ENCODE assay signal across 8 cellular contexts in genomic region chr11:76152741-76153608, GRCh38. TPM values are rescaled to one million over a fixed set of nuclear protein-coding genes. Genes with fewer than 3 reads are reported as not detected.
A peak's percentile ranks its signal among the peaks of the same experiment; 100 is the strongest.
DNase-seq lines count a peak whose midpoint lies in the region; ATAC-seq, FAIRE-seq and TF ChIP-seq lines count a peak whose summit lies in the region.

No MANE protein-coding gene starts in this region.

- peak overlapping the region; percentile 63 for H3K4me3 Mint-ChIP-seq in activated naive CD4-positive, alpha-beta T cell treated with anti-CD3 and anti-CD28 coated beads for 36 hours
- H3K4me3 Mint-ChIP-seq in astrocyte (ENCODE audit: unreplicated experiment) (peak overlapping the region; percentile 54), nephron (peak overlapping the region; percentile 33 to 75 (median 69))

- peak overlapping the region; percentile 20 for H3K27ac Mint-ChIP-seq in activated naive CD4-positive, alpha-beta T cell treated with anti-CD3 and anti-CD28 coated beads for 36 hours
- peak overlapping the region; percentile 85 for H3K27ac Mint-ChIP-seq in astrocyte (ENCODE audit: unreplicated experiment)
- peak overlapping the region in 2 of 3 experiments; percentile 26 to 62 for H3K27ac Mint-ChIP-seq in nephron

- no peaks in the 10 kb centered on the region for H3K36me3 ChIP-seq in astrocyte (ENCODE audit: insufficient read depth, low read length)

- peak overlapping the region; percentile 88 for H3K4me2 ChIP-seq in astrocyte (ENCODE audit: low read length)

- no peaks in the 10 kb centered on the region for H4K20me1 ChIP-seq in astrocyte (ENCODE audit: insufficient read depth, low read length)

- no peak overlapping the region for H3K27ac ChIP-seq in astrocyte (ENCODE audit: low read depth, low read length)

- H3K9me3 Mint-ChIP-seq in activated naive CD4-positive, alpha-beta T cell treated with anti-CD3 and anti-CD28 coated beads for 36 hours: no peaks in the 10 kb centered on the region
- H3K9me3 Mint-ChIP-seq in astrocyte (ENCODE audit: unreplicated experiment) (peaks cover 2% of the 10 kb centered on the region), nephron (no peaks in the 10 kb centered on the region)

- peak overlapping the region; percentile 49 for H3K4me3 ChIP-seq in astrocyte (ENCODE audit: insufficient read depth, low read depth, low read length)

- DNase-seq in activated naive CD4-positive, alpha-beta T cell treated with anti-CD3 and anti-CD28 coated beads for 36 hours: peak; percentile 26
- no peak for DNase-seq in activated naive CD4-positive, alpha-beta T cell (lab: John Stamatoyannopoulos, UW)
- DNase-seq in astrocyte (ENCODE audit: low read depth) (no peak), DMS114 treated with DMSO at 0.1 percent for 48 hours (lab: John Stamatoyannopoulos, UW; ENCODE audit: unreplicated experiment) (no peak), NCI-H2227 treated with DMSO at 0.1 percent for 48 hours (lab: John Stamatoyannopoulos, UW) (no peak), NCI-H2171 treated with DMSO at 0.1 percent for 48 hours (lab: John Stamatoyannopoulos, UW) (no peak)

- H3K4me1 Mint-ChIP-seq in activated naive CD4-positive, alpha-beta T cell treated with anti-CD3 and anti-CD28 coated beads for 36 hours (ENCODE audit: low read depth): peaks cover 16% of the 10 kb centered on the region
- H3K4me1 Mint-ChIP-seq in astrocyte (ENCODE audit: low read depth, unreplicated experiment) (peaks cover 12% of the 10 kb centered on the region), nephron (peaks cover 48% of the 10 kb centered on the region)

- TF ChIP-seq CTCF in astrocyte (IDR thresholded peaks at IDR 0.05; ENCODE audit: insufficient read depth, low read depth, low read length) (no peak), nephron (IDR thresholded peaks at IDR 0.05; ENCODE audit: unreplicated experiment in 3 of 3) (no peak)

- CTCF ChIA-PET in activated naive CD4-positive, alpha-beta T cell treated with anti-CD3 and anti-CD28 coated beads for 36 hours (lab: Charles Lee): interaction anchor here (0.6 to 3.0 kb wide), 40 partner anchors 12 to 667 kb away, joined by 3 to 82 read pairs (median 5); no protein-coding TSS in a partner anchor

- no peaks in the 10 kb centered on the region for H3K9me3 ChIP-seq in astrocyte (ENCODE audit: insufficient read depth, low read depth, low read length)

- H3K36me3 Mint-ChIP-seq in activated naive CD4-positive, alpha-beta T cell treated with anti-CD3 and anti-CD28 coated beads for 36 hours (ENCODE audit: low read depth): no peaks in the 10 kb centered on the region
- H3K36me3 Mint-ChIP-seq in astrocyte (ENCODE audit: low read depth, unreplicated experiment): peaks cover 2% of the 10 kb centered on the region
- no peaks in the 10 kb centered on the region for H3K36me3 Mint-ChIP-seq in nephron (ENCODE audit: low read depth)

- no peaks in the 10 kb centered on the region for H3K79me2 ChIP-seq in astrocyte (ENCODE audit: insufficient read depth, low read length)

- peak; percentile 57 for ATAC-seq in HG03135 (IDR thresholded peaks at IDR 0.05; ENCODE audit: unreplicated experiment)

- peaks cover 7% of the 10 kb centered on the region for H3K4me1 ChIP-seq in astrocyte (ENCODE audit: insufficient read depth, low read length)

- H3K27me3 Mint-ChIP-seq in activated naive CD4-positive, alpha-beta T cell treated with anti-CD3 and anti-CD28 coated beads for 36 hours (ENCODE audit: low read depth): peaks cover 22% of the 10 kb centered on the region
- H3K27me3 Mint-ChIP-seq in astrocyte (ENCODE audit: low read depth, unreplicated experiment) (peaks cover 27% of the 10 kb centered on the region), nephron (ENCODE audit: low read depth) (peaks cover 57% of the 10 kb centered on the region)

- H3K27me3 ChIP-seq in astrocyte (ENCODE audit: insufficient read depth, low read length): no peaks in the 10 kb centered on the region

- H2AFZ ChIP-seq in astrocyte (ENCODE audit: low read depth, low read length): peak overlapping the region; percentile 45

- peak overlapping the region; percentile 63 for H3K9ac ChIP-seq in astrocyte (ENCODE audit: low read length)

- no peak for FAIRE-seq in astrocyte (lab: Jason Lieb, UNC)

- intact Hi-C loops in activated naive CD4-positive, alpha-beta T cell treated with anti-CD3 and anti-CD28 coated beads for 36 hours (cut with micrococcal nuclease): loop anchor here (1.0 to 2.0 kb wide), 5 partner anchors 166 to 447 kb away; no protein-coding TSS in a partner anchor

RNA-seq across cellular contexts. Expression of gene WNT11, which starts 53.3 kb away (rescaled TPM):
- total RNA-seq in activated naive CD4-positive, alpha-beta T cell treated with anti-CD3 and anti-CD28 coated beads for 36 hours: not detected
- 1.3 and 1.9 TPM in 2 replicates for total RNA-seq in astrocyte

Comparison
In these comparisons a context has a peak if more than half of its experiments do, and no peak if none do; other contexts are left out.
1. H3K27ac Mint-ChIP-seq: peak in every context shown above with its lines; median percentile 85 in astrocyte; 44 in nephron; 20 in activated naive CD4-positive, alpha-beta T cell treated with anti-CD3 and anti-CD28 coated beads for 36 hours.